14 cellular contexts compared by ENCODE assay signal in the genomic region with DNA sequence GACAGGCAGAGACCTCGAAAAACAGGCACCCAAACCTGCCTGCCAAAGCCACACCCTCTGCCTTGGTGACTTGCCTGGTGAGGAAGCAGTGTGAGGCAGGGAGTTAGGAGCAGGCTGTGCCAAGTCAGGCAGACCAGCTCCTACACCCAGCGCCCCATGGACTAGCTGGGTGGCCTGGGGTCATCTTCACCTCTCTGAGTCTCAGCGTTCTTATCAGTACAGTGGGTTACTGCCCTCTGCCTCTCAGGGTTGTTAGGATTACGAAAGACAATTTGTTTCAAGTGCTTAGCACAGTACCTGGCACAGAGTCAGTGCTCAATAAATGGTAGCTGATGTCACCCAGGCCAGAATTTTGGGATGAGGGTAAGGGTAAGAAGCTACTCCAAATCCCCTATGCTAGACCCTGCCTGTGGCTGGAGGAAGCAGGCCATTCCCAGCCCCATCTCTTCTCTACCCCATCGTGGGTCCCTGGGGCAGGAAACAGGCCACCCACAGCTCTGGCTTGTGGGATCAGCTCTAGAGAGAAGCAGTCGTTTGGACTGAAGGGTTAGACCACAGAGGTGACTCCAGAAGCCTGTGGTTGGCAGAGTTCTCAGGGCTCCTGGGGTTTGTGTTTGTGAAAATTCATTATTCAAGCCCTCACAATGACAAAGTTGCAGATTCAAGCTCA. TPM values are rescaled to one million over a fixed set of nuclear protein-coding genes. Genes with fewer than 3 reads are reported as not detected.
DNase-seq lines count a peak whose midpoint lies in the region; ATAC-seq and TF ChIP-seq lines count a peak whose summit lies in the region.
"Had no signal": no experiment of that assay in that cellular context is flagged by ENCODE, and none has a peak within 500 bp of the region (broad histone marks: within the 10 kb centered on the region; RNA-seq: fewer than 3 reads in every experiment).

No MANE protein-coding gene starts in this region.

- in situ Hi-C loops in gastrocnemius medialis (cut with MboI; ENCODE audit: low sequenced_read_pairs in 4 of 4) = no loop called here

- intact Hi-C loops in left ventricle myocardium inferior (cut with micrococcal nuclease) = loop anchor here (10.0 kb wide), 1 partner anchor 49 kb away; no protein-coding TSS in a partner anchor
- intact Hi-C loops in gastrocnemius medialis (cut with DNase I; ENCODE audit: low total_unique reads) = no loop called here
- intact Hi-C loops in head of caudate nucleus (cut with DNase I) = loop anchor here (10.0 kb wide), 1 partner anchor 49 kb away; no protein-coding TSS in a partner anchor

- no peak for TF ChIP-seq POLR2A in gastrocnemius medialis (IDR thresholded peaks at IDR 0.05)

- DNase-seq in H4 (ENCODE audit: low spot score) (peak; percentile 57), SJCRH30 (peak; percentile 65 to 66), left ventricle myocardium inferior (no peak), gastrocnemius medialis (no peak), NAMALWA (ENCODE audit: low spot score) (no peak), NCI-H2029 treated with DMSO at 0.1 percent for 48 hours (lab: John Stamatoyannopoulos, UW) (no peak), head of caudate nucleus (no peak)
- DNase-seq in effector CD8-positive, alpha-beta T cell (lab: John Stamatoyannopoulos, UW) = no peak
- DNase-seq: DMS 273 treated with DMSO at 0.1 percent for 48 hours; NCI-H1417; stimulated activated CD4-positive, alpha-beta T cell treated with anti-CD3 and anti-CD28 coated beads, Interleukin-4, amount 100 ng/mL, for 1 hour; thyroid gland had no signal

- no peak for ATAC-seq in gastrocnemius medialis

- peaks cover 31% of the 10 kb centered on the region for H3K4me1 ChIP-seq in SJCRH30
- H3K4me1 ChIP-seq in left ventricle myocardium inferior = peaks cover 47% of the 10 kb centered on the region
- H3K4me1 ChIP-seq in gastrocnemius medialis = peaks cover 0 to 6% of the 10 kb centered on the region in 2 donors

- H3K27ac ChIP-seq in SJCRH30 (peak overlapping the region; percentile 13; the same call in 1 of the 2 replicates), left ventricle myocardium inferior (replicated peaks) (peak overlapping the region; percentile 71), gastrocnemius medialis (peak overlapping the region; percentile 2 to 58 (median 6))
- H3K27ac ChIP-seq: neutrophil, thyroid gland had no signal

- H3K27me3 ChIP-seq in SJCRH30 (no peaks in the 10 kb centered on the region), left ventricle myocardium inferior (ENCODE audit: low read depth) (no peaks in the 10 kb centered on the region), gastrocnemius medialis (no peaks in the 10 kb centered on the region)
- H3K27me3 ChIP-seq: thyroid gland had no signal

- H3K36me3 ChIP-seq in SJCRH30 (no peaks in the 10 kb centered on the region), left ventricle myocardium inferior (peaks cover 18% of the 10 kb centered on the region), gastrocnemius medialis (no peaks in the 10 kb centered on the region)
- H3K36me3 ChIP-seq: neutrophil, thyroid gland had no signal

- H3K4me3 ChIP-seq in SJCRH30 (no peak overlapping the region), left ventricle myocardium inferior (no peak overlapping the region), gastrocnemius medialis (no peak overlapping the region)
- H3K4me3 ChIP-seq: thyroid gland had no signal

- H3K9me3 ChIP-seq in SJCRH30 (replicated peaks) (no peaks in the 10 kb centered on the region), left ventricle myocardium inferior (replicated peaks) (peaks cover 3% of the 10 kb centered on the region), gastrocnemius medialis (no peaks in the 10 kb centered on the region)
- H3K9me3 ChIP-seq: neutrophil, thyroid gland had no signal

- TF ChIP-seq CTCF in left ventricle myocardium inferior (IDR thresholded peaks at IDR 0.05; ENCODE audit: borderline replicate concordance) (no peak), gastrocnemius medialis (IDR thresholded peaks at IDR 0.05 in 4 of 5, conservative IDR thresholded peaks at IDR 0.05 in 1 of 5) (no peak)

RNA-seq across cellular contexts. Expression of a gene that starts 10.1 kb away (rescaled TPM):
- total RNA-seq in H4 (2014; rRNA removed; shearing (Covaris generic)) = not detected in 2 replicates
- 0.36 TPM in 1 of 2 replicates, not detected in the other for total RNA-seq in SJCRH30 (2014; rRNA removed; shearing (Covaris generic))
- total RNA-seq in left ventricle myocardium inferior = not detected
- total RNA-seq in gastrocnemius medialis = not detected
- total RNA-seq: T-helper 2 cell treated with Interferon-gamma antibody and Interleukin-4, amounts not matched to agents 100 ng/mL and 5 ng/mL, for 36 hours; thyroid gland had no signal

RNA-seq across cellular contexts. Expression of a gene that starts 12.5 kb away (rescaled TPM):
- total RNA-seq in H4 (2014; rRNA removed; shearing (Covaris generic)) = 0.04 and 0.25 TPM in 2 replicates
- total RNA-seq in SJCRH30 (2014; rRNA removed; shearing (Covaris generic)) = 0.08 TPM in 1 of 2 replicates, not detected in the other
- 12.9 TPM for total RNA-seq in left ventricle myocardium inferior
- total RNA-seq in gastrocnemius medialis = 1 to 10 TPM; 2.8 to 8.2 (median 5.4) TPM
- total RNA-seq: T-helper 2 cell treated with Interferon-gamma antibody and Interleukin-4, amounts not matched to agents 100 ng/mL and 5 ng/mL, for 36 hours had no signal

RNA-seq across cellular contexts. Expression of a gene that starts 21.2 kb away (rescaled TPM):
- total RNA-seq in H4 (2014; rRNA removed; shearing (Covaris generic)) = not detected in 2 replicates
- total RNA-seq in SJCRH30 (2014; rRNA removed; shearing (Covaris generic)) = 0.08 and 0.15 TPM in 2 replicates
- 5.2 TPM for total RNA-seq in left ventricle myocardium inferior
- total RNA-seq in gastrocnemius medialis = 1 to 10 TPM in 2 of 4 donors, under 1 TPM in 2; 0.46 to 1.4 (median 1.1) TPM
- total RNA-seq: T-helper 2 cell treated with Interferon-gamma antibody and Interleukin-4, amounts not matched to agents 100 ng/mL and 5 ng/mL, for 36 hours; thyroid gland had no signal

RNA-seq across cellular contexts. Expression of a gene that starts 25.9 kb away (rescaled TPM):
- total RNA-seq in H4 (2014; rRNA removed; shearing (Covaris generic)) = 18.3 and 22.7 TPM in 2 replicates
- total RNA-seq in SJCRH30 (2014; rRNA removed; shearing (Covaris generic)) = 16.6 and 21.9 TPM in 2 replicates
- total RNA-seq in left ventricle myocardium inferior = 18.6 TPM
- 10 to 100 TPM; 17.3 to 34.0 (median 27.9) TPM for total RNA-seq in gastrocnemius medialis

RNA-seq across cellular contexts. Expression of a gene that starts 59.7 kb away (rescaled TPM):
- total RNA-seq in H4 (2014; rRNA removed; shearing (Covaris generic)) = 0.06 TPM in 1 of 2 replicates, not detected in the other
- total RNA-seq in SJCRH30 (2014; rRNA removed; shearing (Covaris generic)) = 0.59 and 0.73 TPM in 2 replicates
- total RNA-seq in left ventricle myocardium inferior = 1.8 TPM
- total RNA-seq in gastrocnemius medialis = 1 to 10 TPM in 2 of 4 donors, under 1 TPM in 2; 0.65 to 3.3 (median 1.4) TPM

Comparison
In these comparisons a context has a peak if more than half of its experiments do, and no peak if none do; other contexts are left out.
1. DNase-seq: peak in H4 (single experiment) and SJCRH30 (2 of 2); none in left ventricle myocardium inferior (single experiment), gastrocnemius medialis (0 of 2), NAMALWA (single experiment), NCI-H2029 treated with DMSO at 0.1 percent for 48 hours (single experiment), head of caudate nucleus (0 of 42) and effector CD8-positive, alpha-beta T cell (single experiment).
2. H3K27ac ChIP-seq: peak in every context shown above with its lines; median percentile 71 in left ventricle myocardium inferior; 13 in SJCRH30; 6 in gastrocnemius medialis.